13 cellular contexts compared by ENCODE assay signal in the genomic region with DNA sequence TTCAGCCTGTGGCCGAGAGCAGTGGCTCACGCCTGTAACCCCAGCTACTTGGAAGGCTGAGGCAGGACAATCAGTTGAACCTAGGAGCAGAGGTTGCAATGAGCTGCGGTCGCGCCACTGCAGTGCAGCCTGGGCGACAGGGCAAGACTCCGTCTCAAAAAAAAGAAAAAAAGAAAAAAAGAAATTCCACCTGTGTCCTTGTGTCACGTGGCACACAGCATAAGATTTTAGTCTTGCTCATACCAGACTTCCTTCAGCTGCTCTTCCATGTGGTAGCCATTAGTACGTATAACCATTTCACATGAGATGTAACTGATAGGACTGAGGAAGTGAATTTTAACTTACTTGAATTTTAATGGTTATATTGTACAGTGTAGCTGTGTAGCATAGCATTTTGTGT. TPM values are rescaled to one million over a fixed set of nuclear protein-coding genes. Genes with fewer than 3 reads are reported as not detected.
DNase-seq lines count a peak whose midpoint lies in the region; ATAC-seq and FAIRE-seq lines count a peak whose summit lies in the region.
"Had no signal": no experiment of that assay in that cellular context is flagged by ENCODE, and none has a peak within 500 bp of the region (broad histone marks: within the 10 kb centered on the region; RNA-seq: fewer than 3 reads in every experiment).

No MANE protein-coding gene starts in this region.

- H3K4me3 Mint-ChIP-seq in activated naive CD4-positive, alpha-beta T cell treated with anti-CD3 and anti-CD28 coated beads for 36 hours, result peak overlapping the region; percentile 46
- H3K4me3 Mint-ChIP-seq in activated naive CD8-positive, alpha-beta T cell treated with anti-CD3 and anti-CD28 coated beads, Interleukin-2, amount 50 U/mL, for 24 hours, result no peak overlapping the region

- peaks cover 42% of the 10 kb centered on the region for H3K4me1 Mint-ChIP-seq in activated naive CD4-positive, alpha-beta T cell treated with anti-CD3 and anti-CD28 coated beads for 36 hours (ENCODE audit: low read depth)
- H3K4me1 Mint-ChIP-seq in activated naive CD8-positive, alpha-beta T cell treated with anti-CD3 and anti-CD28 coated beads, Interleukin-2, amount 50 U/mL, for 24 hours, result peaks cover 49% of the 10 kb centered on the region

- ATAC-seq in activated naive CD8-positive, alpha-beta T cell treated with anti-CD3 and anti-CD28 coated beads, Interleukin-2, amount 50 U/mL, for 24 hours, result no peak
- no peak for ATAC-seq in GM21381 (IDR thresholded peaks at IDR 0.05; ENCODE audit: unreplicated experiment)

- H3K9me3 ChIP-seq in small intestine (ENCODE audit: control insufficient read depth, low read depth), result no peaks in the 10 kb centered on the region
- H3K9me3 ChIP-seq: SJCRH30 had no signal

- CTCF ChIA-PET in activated naive CD4-positive, alpha-beta T cell treated with anti-CD3 and anti-CD28 coated beads for 36 hours (lab: Charles Lee), result interaction anchor here (0.7 kb wide), 1 partner anchor 10 kb away, joined by 3 read pairs; no protein-coding TSS in a partner anchor

- intact Hi-C loops in activated naive CD4-positive, alpha-beta T cell treated with anti-CD3 and anti-CD28 coated beads for 36 hours (cut with micrococcal nuclease), result loop anchor here (5.0 kb wide), 7 partner anchors 237 to 1673 kb away; a partner anchor contains a TSS

- no peaks in the 10 kb centered on the region for H3K36me3 ChIP-seq in small intestine (ENCODE audit: control insufficient read depth in 2 of 2, insufficient read depth in 2 of 2, low read length in 2 of 2)

- FAIRE-seq in small intestine (lab: Jason Lieb, UNC), result no peak

- H3K36me3 Mint-ChIP-seq in activated naive CD4-positive, alpha-beta T cell treated with anti-CD3 and anti-CD28 coated beads for 36 hours (ENCODE audit: low read depth), result peaks cover 20% of the 10 kb centered on the region
- H3K36me3 Mint-ChIP-seq in activated naive CD8-positive, alpha-beta T cell treated with anti-CD3 and anti-CD28 coated beads, Interleukin-2, amount 50 U/mL, for 24 hours (ENCODE audit: low read depth), result peaks cover 35% of the 10 kb centered on the region

- H3K27ac ChIP-seq in small intestine (ENCODE audit: low read depth in 1 of 2, low read length in 1 of 2), result no peak overlapping the region
- H3K27ac ChIP-seq: C4-2B, SJCRH30 had no signal

- no peak for DNase-seq in activated naive CD4-positive, alpha-beta T cell treated with anti-CD3 and anti-CD28 coated beads for 36 hours
- no peak for DNase-seq in activated naive CD4-positive, alpha-beta T cell treated with anti-CD3 and anti-CD28 coated beads, Interleukin-2, amount 50 U/mL, for 16 hours
- DNase-seq in OCI-M1 (lab: John Stamatoyannopoulos, UW) (peak; percentile 57), small intestine (peak; percentile 21), mesenteric fat pad (ENCODE audit: low spot score) (no peak)
- DNase-seq in activated naive CD8-positive, alpha-beta T cell treated with anti-CD3 and anti-CD28 coated beads, Interleukin-2, amount 50 U/mL, for 24 hours, result no peak
- DNase-seq in stimulated activated CD4-positive, alpha-beta T cell treated with anti-CD3 and anti-CD28 coated beads, Interleukin-4, amount 100 ng/mL, for 1 hour, result no peak
- DNase-seq: foreskin melanocyte, NCI-H1092, occipital lobe had no signal

- no peaks in the 10 kb centered on the region for H3K27me3 ChIP-seq in small intestine (ENCODE audit: control insufficient read depth in 2 of 2, insufficient read depth in 2 of 2, low read length in 2 of 2)
- H3K27me3 ChIP-seq: SJCRH30 had no signal

- no peaks in the 10 kb centered on the region for H3K27me3 Mint-ChIP-seq in activated naive CD4-positive, alpha-beta T cell treated with anti-CD3 and anti-CD28 coated beads for 36 hours (ENCODE audit: low read depth)
- H3K27me3 Mint-ChIP-seq in activated naive CD8-positive, alpha-beta T cell treated with anti-CD3 and anti-CD28 coated beads, Interleukin-2, amount 50 U/mL, for 24 hours, result no peaks in the 10 kb centered on the region

- no peak overlapping the region for H3K4me3 ChIP-seq in small intestine (ENCODE audit: low read depth in 1 of 2, low read length in 2 of 2)
- H3K4me3 ChIP-seq: SJCRH30 had no signal

- H3K9me3 Mint-ChIP-seq in activated naive CD4-positive, alpha-beta T cell treated with anti-CD3 and anti-CD28 coated beads for 36 hours, result no peaks in the 10 kb centered on the region
- no peaks in the 10 kb centered on the region for H3K9me3 Mint-ChIP-seq in activated naive CD8-positive, alpha-beta T cell treated with anti-CD3 and anti-CD28 coated beads, Interleukin-2, amount 50 U/mL, for 24 hours

- WGBS in small intestine, 3 donors, result 30 to 48% (median 42%) methylated on average over 9 of the region's 9 CpGs

- peak overlapping the region; percentile 66 for H3K27ac Mint-ChIP-seq in activated naive CD4-positive, alpha-beta T cell treated with anti-CD3 and anti-CD28 coated beads for 36 hours
- peak overlapping the region; percentile 69 for H3K27ac Mint-ChIP-seq in activated naive CD8-positive, alpha-beta T cell treated with anti-CD3 and anti-CD28 coated beads, Interleukin-2, amount 50 U/mL, for 24 hours

- peaks cover 0 to 2% of the 10 kb centered on the region in 2 donors for H3K4me1 ChIP-seq in small intestine (ENCODE audit: control insufficient read depth in 2 of 2, insufficient read depth in 1 of 2, low read depth in 1 of 2, low read length in 1 of 2)

RNA-seq across cellular contexts. Expression of a gene that starts 4.0 kb away (rescaled TPM):
- total RNA-seq in activated naive CD4-positive, alpha-beta T cell treated with anti-CD3 and anti-CD28 coated beads for 36 hours, result 100 to 1,000 TPM; 118 to 123 TPM
- 10 to 100 TPM; 32.4 to 70.8 (median 42.2) TPM for polyA plus RNA-seq in small intestine
- total RNA-seq in mesenteric fat pad, result 60.1 TPM

RNA-seq across cellular contexts. Expression of a gene that starts 31.2 kb away (rescaled TPM):
- total RNA-seq in activated naive CD4-positive, alpha-beta T cell treated with anti-CD3 and anti-CD28 coated beads for 36 hours, result 100 to 1,000 TPM; 131 to 132 TPM
- 100 to 1,000 TPM in 2 of 3 donors, 10 to 100 TPM in 1; 93.6 to 156 (median 116) TPM for polyA plus RNA-seq in small intestine
- 68.0 TPM for total RNA-seq in mesenteric fat pad

Comparison
In these comparisons a context has a peak if more than half of its experiments do, and no peak if none do; other contexts are left out.
1. DNase-seq: peak in OCI-M1 (single experiment) and small intestine (single experiment); none in activated naive CD4-positive, alpha-beta T cell treated with anti-CD3 and anti-CD28 coated beads for 36 hours (single experiment), activated naive CD4-positive, alpha-beta T cell treated with anti-CD3 and anti-CD28 coated beads, Interleukin-2, amount 50 U/mL, for 16 hours (single experiment), activated naive CD8-positive, alpha-beta T cell treated with anti-CD3 and anti-CD28 coated beads, Interleukin-2, amount 50 U/mL, for 24 hours (single experiment), mesenteric fat pad (single experiment) and stimulated activated CD4-positive, alpha-beta T cell treated with anti-CD3 and anti-CD28 coated beads, Interleukin-4, amount 100 ng/mL, for 1 hour (single experiment).